In the genomic region with DNA sequence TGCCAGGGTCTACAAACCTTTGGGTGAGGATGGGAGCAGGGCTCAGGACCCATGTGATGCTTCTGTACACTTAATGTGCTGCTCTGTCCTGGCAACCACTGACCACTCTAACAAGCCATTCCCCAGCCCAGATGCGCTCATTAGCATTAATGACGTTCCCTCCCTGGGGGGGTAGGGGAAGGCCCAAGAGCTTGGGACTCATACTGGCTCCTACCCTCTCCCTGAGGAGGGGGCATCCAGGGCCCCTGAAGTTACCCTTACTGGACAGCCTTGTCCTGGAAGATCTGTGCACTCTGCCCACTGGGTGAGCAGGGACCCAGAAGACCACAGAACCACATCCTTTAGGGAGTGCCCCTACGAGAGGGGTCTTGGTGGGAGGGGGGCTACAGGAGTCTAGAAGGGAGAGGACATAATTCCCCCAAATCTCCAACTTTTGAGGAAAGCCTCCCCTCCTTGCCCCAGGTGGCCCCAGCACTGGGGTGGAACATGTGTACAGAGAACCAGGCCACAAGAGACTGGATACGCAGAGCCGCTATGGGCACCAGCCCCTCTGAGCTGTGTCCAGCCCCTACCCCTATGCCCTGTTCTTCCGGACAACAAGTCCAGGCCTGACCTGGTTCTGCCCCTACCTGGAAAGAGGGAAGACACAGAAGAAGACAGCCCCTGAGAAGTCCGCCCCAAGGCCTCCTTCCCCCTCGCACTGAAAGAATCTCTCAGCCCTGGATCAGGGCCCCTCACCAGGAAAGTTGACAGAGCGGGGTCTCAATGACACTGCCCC, we compare ENCODE assay signal across 1 cellular context.
TF ChIP-seq lines count a peak whose summit lies in the region.

No MANE protein-coding gene starts in this region.

TF ChIP-seq in HCT116, 20 proteins besides CTCF, POLR2A, EP300 and RAD21:
- TF ChIP-seq, protein P1, sequence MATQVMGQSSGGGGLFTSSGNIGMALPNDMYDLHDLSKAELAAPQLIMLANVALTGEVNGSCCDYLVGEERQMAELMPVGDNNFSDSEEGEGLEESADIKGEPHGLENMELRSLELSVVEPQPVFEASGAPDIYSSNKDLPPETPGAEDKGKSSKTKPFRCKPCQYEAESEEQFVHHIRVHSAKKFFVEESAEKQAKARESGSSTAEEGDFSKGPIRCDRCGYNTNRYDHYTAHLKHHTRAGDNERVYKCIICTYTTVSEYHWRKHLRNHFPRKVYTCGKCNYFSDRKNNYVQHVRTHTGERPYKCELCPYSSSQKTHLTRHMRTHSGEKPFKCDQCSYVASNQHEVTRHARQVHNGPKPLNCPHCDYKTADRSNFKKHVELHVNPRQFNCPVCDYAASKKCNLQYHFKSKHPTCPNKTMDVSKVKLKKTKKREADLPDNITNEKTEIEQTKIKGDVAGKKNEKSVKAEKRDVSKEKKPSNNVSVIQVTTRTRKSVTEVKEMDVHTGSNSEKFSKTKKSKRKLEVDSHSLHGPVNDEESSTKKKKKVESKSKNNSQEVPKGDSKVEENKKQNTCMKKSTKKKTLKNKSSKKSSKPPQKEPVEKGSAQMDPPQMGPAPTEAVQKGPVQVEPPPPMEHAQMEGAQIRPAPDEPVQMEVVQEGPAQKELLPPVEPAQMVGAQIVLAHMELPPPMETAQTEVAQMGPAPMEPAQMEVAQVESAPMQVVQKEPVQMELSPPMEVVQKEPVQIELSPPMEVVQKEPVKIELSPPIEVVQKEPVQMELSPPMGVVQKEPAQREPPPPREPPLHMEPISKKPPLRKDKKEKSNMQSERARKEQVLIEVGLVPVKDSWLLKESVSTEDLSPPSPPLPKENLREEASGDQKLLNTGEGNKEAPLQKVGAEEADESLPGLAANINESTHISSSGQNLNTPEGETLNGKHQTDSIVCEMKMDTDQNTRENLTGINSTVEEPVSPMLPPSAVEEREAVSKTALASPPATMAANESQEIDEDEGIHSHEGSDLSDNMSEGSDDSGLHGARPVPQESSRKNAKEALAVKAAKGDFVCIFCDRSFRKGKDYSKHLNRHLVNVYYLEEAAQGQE (IDR thresholded peaks at IDR 0.05; ENCODE audit: low read depth): no peak
- TF ChIP-seq POLR2AphosphoS5 (IDR thresholded peaks at IDR 0.05; ENCODE audit: low read depth, low read length): no peak
- TF ChIP-seq SIN3A (IDR thresholded peaks at IDR 0.05; ENCODE audit: low read depth): no peak
TF ChIP-seq in HCT116: peak in this region for 0.
